23 cellular contexts compared by ENCODE assay signal in the genomic region with DNA sequence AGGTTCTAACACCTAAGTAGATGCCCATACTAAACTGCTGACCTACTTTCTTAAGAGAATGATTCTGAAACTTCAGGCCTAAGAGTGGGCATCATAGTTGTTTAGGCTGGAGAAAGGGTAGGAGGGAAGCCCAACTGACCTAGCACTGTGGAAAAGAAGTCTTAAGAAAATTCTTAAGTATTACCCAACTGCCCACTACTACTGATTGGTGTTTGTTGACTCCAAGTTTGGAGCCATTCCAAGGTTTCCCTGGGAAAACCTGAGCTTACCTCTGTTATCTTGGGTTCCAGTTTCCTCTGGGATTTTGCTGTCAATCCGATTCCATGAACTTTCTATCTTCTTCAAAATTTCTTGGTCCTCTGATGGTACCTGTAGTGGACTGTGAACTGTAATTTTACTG.
"Had no signal": no experiment of that assay in that cellular context is flagged by ENCODE, and none has a peak within 500 bp of the region (broad histone marks: within the 10 kb centered on the region; RNA-seq: fewer than 3 reads in every experiment).

No MANE protein-coding gene starts in this region.

- H3K4me3 ChIP-seq: esophagus squamous epithelium, left ventricle myocardium inferior, psoas muscle, stomach, suprapubic skin, tibial nerve had no signal

- H3K4me1 ChIP-seq: esophagus squamous epithelium had no signal

- ATAC-seq: activated T-cell treated with anti-CD3 and anti-CD28 coated beads, Interleukin-2, amount 50 U/mL, for 4 hours; naive thymus-derived CD4-positive, alpha-beta T cell; psoas muscle; right cardiac atrium; T-helper 17 cell had no signal

- H3K27me3 Mint-ChIP-seq: activated naive CD8-positive, alpha-beta T cell treated with anti-CD3 and anti-CD28 coated beads, Interleukin-2, amount 10 ng/mL, durations not matched to agents 7 days and 5 days; naive thymus-derived CD4-positive, alpha-beta T cell; T-helper 17 cell had no signal

- H3K27ac ChIP-seq: esophagus squamous epithelium, left ventricle myocardium inferior, psoas muscle, stomach, suprapubic skin, tibial nerve had no signal

- H3K27ac Mint-ChIP-seq: activated naive CD8-positive, alpha-beta T cell treated with anti-CD3 and anti-CD28 coated beads, Interleukin-2, amount 10 ng/mL, durations not matched to agents 7 days and 5 days had no signal

- DNase-seq: activated CD4-positive, alpha-beta T cell treated with anti-CD3 and anti-CD28 coated beads for 4 hours; activated CD4-positive, alpha-beta T cell treated with anti-CD3 and anti-CD28 coated beads, Interleukin-2, amount 50 U/mL, for 48 hours; activated CD4-positive, CD25-positive, alpha-beta regulatory T cell; activated CD8-positive, alpha-beta memory T cell treated with anti-CD3 and anti-CD28 coated beads, Interleukin-2, amount 50 U/mL, for 48 hours; activated effector memory CD4-positive, alpha-beta T cell treated with Interleukin-2 at 50 U/mL for 16 hours; activated naive CD4-positive, alpha-beta T cell treated with anti-CD3 and anti-CD28 coated beads for 36 hours; activated naive CD8-positive, alpha-beta T cell treated with anti-CD3 and anti-CD28 coated beads, Interleukin-2, amount 10 ng/mL, durations not matched to agents 7 days and 5 days; activated T-cell treated with anti-CD3 and anti-CD28 coated beads, Interleukin-2, amount 50 U/mL, for 4 hours; amygdala; dermis blood vessel endothelial cell; effector CD8-positive, alpha-beta T cell; esophagus squamous epithelium; foreskin fibroblast; left ventricle myocardium inferior; naive thymus-derived CD4-positive, alpha-beta T cell; psoas muscle; right cardiac atrium; stimulated activated CD4-positive, alpha-beta T cell treated with anti-CD3 and anti-CD28 coated beads, Interleukin-12 subunit alpha, Interleukin-12 subunit beta, amount 100 ng/mL, for 4 hours; stomach; SW 1271; T-helper 17 cell had no signal

- H3K9me3 Mint-ChIP-seq: activated naive CD4-positive, alpha-beta T cell treated with anti-CD3 and anti-CD28 coated beads for 36 hours; activated naive CD8-positive, alpha-beta T cell treated with anti-CD3 and anti-CD28 coated beads, Interleukin-2, amount 10 ng/mL, durations not matched to agents 7 days and 5 days; activated T-cell treated with anti-CD3 and anti-CD28 coated beads, Interleukin-2, amount 50 U/mL, for 4 hours had no signal

- H3K4me3 Mint-ChIP-seq: activated naive CD4-positive, alpha-beta T cell treated with anti-CD3 and anti-CD28 coated beads for 36 hours; activated naive CD8-positive, alpha-beta T cell treated with anti-CD3 and anti-CD28 coated beads, Interleukin-2, amount 10 ng/mL, durations not matched to agents 7 days and 5 days; activated T-cell treated with anti-CD3 and anti-CD28 coated beads, Interleukin-2, amount 50 U/mL, for 4 hours; naive thymus-derived CD4-positive, alpha-beta T cell; T-helper 17 cell had no signal

- H3K27me3 ChIP-seq: esophagus squamous epithelium, stomach, suprapubic skin, tibial nerve had no signal

- H3K9me3 ChIP-seq: esophagus squamous epithelium, left ventricle myocardium inferior, psoas muscle, stomach, suprapubic skin, tibial nerve had no signal
